In the genomic region with DNA sequence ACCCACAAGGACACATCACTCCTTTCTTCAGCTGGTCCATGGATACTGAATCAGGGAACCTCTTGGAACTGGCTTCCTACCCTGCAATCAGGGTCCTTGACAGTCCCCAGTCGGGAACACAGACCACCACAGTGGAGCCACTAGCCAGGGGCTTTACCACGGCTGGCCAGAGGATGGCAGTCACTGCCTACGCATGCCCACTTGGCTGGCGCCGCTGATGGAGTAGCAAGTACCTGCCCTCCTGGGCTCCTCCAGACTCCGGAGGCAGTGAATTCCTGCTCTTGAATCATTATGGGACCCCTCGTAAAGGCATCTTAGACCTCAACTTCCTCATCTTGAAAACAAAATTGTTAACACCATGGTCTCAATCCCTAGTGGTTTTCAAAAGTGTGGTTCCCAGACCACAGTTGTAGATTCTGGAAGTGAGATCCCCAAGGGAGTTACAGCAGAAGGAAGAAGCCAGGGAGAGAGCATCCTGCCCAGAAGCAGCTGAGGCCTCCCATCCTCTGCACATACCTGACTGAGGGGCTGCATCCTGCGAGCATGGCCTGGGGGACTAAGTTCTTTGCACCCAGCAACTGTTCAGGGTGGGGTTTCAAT, we compare ENCODE assay signal across 8 cellular contexts. TPM values are rescaled to one million over a fixed set of nuclear protein-coding genes. Genes with fewer than 3 reads are reported as not detected.
DNase-seq lines count a peak whose midpoint lies in the region; ATAC-seq, FAIRE-seq and TF ChIP-seq lines count a peak whose summit lies in the region.
"Had no signal": no experiment of that assay in that cellular context is flagged by ENCODE, and none has a peak within 500 bp of the region (broad histone marks: within the 10 kb centered on the region; RNA-seq: fewer than 3 reads in every experiment).

No MANE protein-coding gene starts in this region.

- H3K4me2 ChIP-seq in SK-N-SH = no peak overlapping the region
- H3K4me2 ChIP-seq in astrocyte (ENCODE audit: low read length) = peak overlapping the region; percentile 40

- no peaks in the 10 kb centered on the region for H3K36me3 Mint-ChIP-seq in astrocyte (ENCODE audit: low read depth, unreplicated experiment)

- CTCF ChIA-PET in SK-N-SH (lab: Yijun Ruan, JAX) = interaction anchor here (0.6 to 31.8 kb wide), 48 partner anchors 8 to 443 kb away, joined by 3 to 772 read pairs (median 4); a partner anchor contains a TSS

- no peak for FAIRE-seq in astrocyte (lab: Jason Lieb, UNC)

- WGBS in SK-N-SH (ENCODE audit: low lambda C conversion rate) = 8% methylated on average over 6 of the region's 8 CpGs

- peaks cover 11 to 20% of the 10 kb centered on the region in 2 experiments; a peak in 3 of 4 replicates for H3K4me1 ChIP-seq in SK-N-SH (ENCODE audit: control insufficient read depth in 1 of 2, insufficient read depth in 2 of 2, low read depth in 1 of 2, low read length in 1 of 2)
- peaks cover 25% of the 10 kb centered on the region for H3K4me1 ChIP-seq in astrocyte (ENCODE audit: insufficient read depth, low read length)
- peaks cover 5 to 8% of the 10 kb centered on the region in 2 donors for H3K4me1 ChIP-seq in gastrocnemius medialis

- in situ Hi-C loops in gastrocnemius medialis (cut with MboI; ENCODE audit: low sequenced_read_pairs in 4 of 4) = loop anchor here (5.0 to 10.0 kb wide), 3 partner anchors 116 to 126 kb away; a partner anchor contains a TSS

- H3K79me2 ChIP-seq in SK-N-SH (ENCODE audit: insufficient read depth) (no peaks in the 10 kb centered on the region), astrocyte (ENCODE audit: insufficient read depth, low read length) (no peaks in the 10 kb centered on the region)

- H3K4me3 Mint-ChIP-seq in astrocyte (ENCODE audit: unreplicated experiment) = no peak overlapping the region

- H3K9me3 Mint-ChIP-seq in astrocyte (ENCODE audit: unreplicated experiment) = no peaks in the 10 kb centered on the region

- H3K4me3 ChIP-seq in SK-N-SH (ENCODE audit: low read depth in 2 of 2, low read length in 1 of 2) (no peak overlapping the region), astrocyte (ENCODE audit: insufficient read depth, low read depth, low read length) (no peak overlapping the region), gastrocnemius medialis (no peak overlapping the region)

- H4K20me1 ChIP-seq in SK-N-SH (ENCODE audit: insufficient read depth) (no peaks in the 10 kb centered on the region), astrocyte (ENCODE audit: insufficient read depth, low read length) (no peaks in the 10 kb centered on the region)

- peak; percentile 94 for TF ChIP-seq CTCF in GM12873 (IDR thresholded peaks at IDR 0.05; ENCODE audit: insufficient read depth, low read depth, low read length, missing control alignments)
- peak; percentile 96 for TF ChIP-seq CTCF in SK-N-SH (IDR thresholded peaks at IDR 0.05)
- TF ChIP-seq CTCF in astrocyte (IDR thresholded peaks at IDR 0.05; ENCODE audit: insufficient read depth, low read depth, low read length) = peak; percentile 94
- TF ChIP-seq CTCF in gastrocnemius medialis (IDR thresholded peaks at IDR 0.05 in 4 of 5, conservative IDR thresholded peaks at IDR 0.05 in 1 of 5) = peak; percentile 56 to 79 (median 69)

- peaks cover 15% of the 10 kb centered on the region for H3K27me3 Mint-ChIP-seq in astrocyte (ENCODE audit: low read depth, unreplicated experiment)

- no peak for TF ChIP-seq EP300 in SK-N-SH (IDR thresholded peaks at IDR 0.05; ENCODE audit: borderline replicate concordance in 1 of 2, low read depth in 1 of 2, low read length in 1 of 2)

- no peaks in the 10 kb centered on the region for H3K9me2 ChIP-seq in SK-N-SH

- DNase-seq in NCI-H1048 (lab: John Stamatoyannopoulos, UW) (peak; percentile 9), SK-N-SH (peak; percentile 89), astrocyte (ENCODE audit: low read depth) (peak; percentile 30), hepatic stellate cell (ENCODE audit: low spot score) (peak; percentile 74), gastrocnemius medialis (peak; percentile 14 to 43)

- H3K27ac ChIP-seq in SK-N-SH (ENCODE audit: low read depth in 2 of 2, low read length in 1 of 2) = no peak overlapping the region
- H3K27ac ChIP-seq in astrocyte (ENCODE audit: low read depth, low read length) = no peak overlapping the region
- no peak overlapping the region for H3K27ac ChIP-seq in gastrocnemius medialis

- no peaks in the 10 kb centered on the region for H3K27me3 ChIP-seq in SK-N-SH (ENCODE audit: insufficient read depth)
- no peaks in the 10 kb centered on the region for H3K27me3 ChIP-seq in astrocyte (ENCODE audit: insufficient read depth, low read length)
- H3K27me3 ChIP-seq in gastrocnemius medialis = no peaks in the 10 kb centered on the region

- ATAC-seq in gastrocnemius medialis (peak in 1 of 2 donors; percentile 72), HG03039 (IDR thresholded peaks at IDR 0.05; ENCODE audit: unreplicated experiment) (no peak)

- intact Hi-C loops in gastrocnemius medialis (cut with DNase I; ENCODE audit: low total_unique reads) = loop anchor here (1.0 to 5.0 kb wide), 2 partner anchors 115 to 174 kb away; no protein-coding TSS in a partner anchor

- peak overlapping the region; percentile 57 for H2AFZ ChIP-seq in SK-N-SH (ENCODE audit: low read depth)
- H2AFZ ChIP-seq in astrocyte (ENCODE audit: low read depth, low read length) = peak overlapping the region; percentile 51

- peaks cover 25% of the 10 kb centered on the region for H3K4me1 Mint-ChIP-seq in astrocyte (ENCODE audit: low read depth, unreplicated experiment)

- POLR2A ChIA-PET in SK-N-SH (lab: Yijun Ruan, JAX) = interaction anchor here (0.6 to 1.3 kb wide), 2 partner anchors 9 kb away, joined by 3 to 6 read pairs; a partner anchor contains a TSS

- no peak overlapping the region for H3K27ac Mint-ChIP-seq in astrocyte (ENCODE audit: unreplicated experiment)

- H3K36me3 ChIP-seq in SK-N-SH (replicated peaks in 1 of 2; ENCODE audit: control insufficient read depth in 1 of 2, insufficient read depth in 2 of 2, low read length in 1 of 2) = no peaks in the 10 kb centered on the region
- no peaks in the 10 kb centered on the region for H3K36me3 ChIP-seq in astrocyte (ENCODE audit: insufficient read depth, low read length)
- H3K36me3 ChIP-seq in gastrocnemius medialis = no peaks in the 10 kb centered on the region

- H3K9ac ChIP-seq in SK-N-SH (no peak overlapping the region), astrocyte (ENCODE audit: low read length) (peak overlapping the region; percentile 30)

- TF ChIP-seq POLR2A in gastrocnemius medialis (IDR thresholded peaks at IDR 0.05) = no peak

- TF ChIP-seq RAD21 in SK-N-SH (IDR thresholded peaks at IDR 0.05; ENCODE audit: low read length) = peak; percentile 99

- H3K9me3 ChIP-seq in SK-N-SH = no peaks in the 10 kb centered on the region
- no peaks in the 10 kb centered on the region for H3K9me3 ChIP-seq in astrocyte (ENCODE audit: insufficient read depth, low read depth, low read length)
- no peaks in the 10 kb centered on the region for H3K9me3 ChIP-seq in gastrocnemius medialis

- H3F3A ChIP-seq in SK-N-SH (replicated peaks; ENCODE audit: insufficient read depth) = peaks cover 14% of the 10 kb centered on the region

TF ChIP-seq in SK-N-SH, 30 proteins besides CTCF, POLR2A, EP300 and RAD21:
- TF ChIP-seq, protein P1, sequence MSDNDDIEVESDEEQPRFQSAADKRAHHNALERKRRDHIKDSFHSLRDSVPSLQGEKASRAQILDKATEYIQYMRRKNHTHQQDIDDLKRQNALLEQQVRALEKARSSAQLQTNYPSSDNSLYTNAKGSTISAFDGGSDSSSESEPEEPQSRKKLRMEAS (IDR thresholded peaks at IDR 0.05; ENCODE audit: low read depth) = no peak
- peak; percentile 23; the same call in 1 of the 2 replicates for TF ChIP-seq NRF1 (IDR thresholded peaks at IDR 0.05; ENCODE audit: low read depth, low read length)
- peak; percentile 33 for TF ChIP-seq CHD2 (IDR thresholded peaks at IDR 0.05; ENCODE audit: low read length, partially characterized antibody)
- peak; percentile 97 for TF ChIP-seq SMC3 (IDR thresholded peaks at IDR 0.05; ENCODE audit: low read depth, low read length)

RNA-seq across cellular contexts. Expression of a gene that starts 9.1 kb away (rescaled TPM):
- 78.8 and 124 TPM in 2 replicates for polyA plus RNA-seq in SK-N-SH (2012; rRNA removed)
- polyA plus RNA-seq in SK-N-SH (2012; cell fraction: cytosol; rRNA removed) = 103 TPM in 2 replicates
- polyA plus RNA-seq in SK-N-SH (2012; cell fraction: nucleus; rRNA removed) = 80.1 and 91.4 TPM in 2 replicates
- total RNA-seq in astrocyte (43.6 and 46.3 TPM in 2 replicates), gastrocnemius medialis (10 to 100 TPM; 36.9 to 48.6 (median 42.7) TPM)

RNA-seq across cellular contexts. Expression of a gene that starts 31.6 kb away (rescaled TPM):
- polyA plus RNA-seq in SK-N-SH (2012; rRNA removed) = 1.0 and 1.6 TPM in 2 replicates
- polyA plus RNA-seq in SK-N-SH (2012; cell fraction: cytosol; rRNA removed) = 1.4 and 2.1 TPM in 2 replicates
- polyA plus RNA-seq in SK-N-SH (2012; cell fraction: nucleus; rRNA removed) = 0.38 and 0.54 TPM in 2 replicates
- 0.30 TPM in 1 of 2 replicates, not detected in the other for total RNA-seq in astrocyte
- not detected for total RNA-seq in gastrocnemius medialis
- total RNA-seq: glomerular endothelial cell had no signal

RNA-seq across cellular contexts. Expression of a gene that starts 44.2 kb away (rescaled TPM):
- 0.02 and 0.03 TPM in 2 replicates for polyA plus RNA-seq in SK-N-SH (2012; rRNA removed)
- polyA plus RNA-seq in SK-N-SH (2012; cell fraction: cytosol; rRNA removed) = 0.03 and 0.07 TPM in 2 replicates
- 0.14 and 0.15 TPM in 2 replicates for polyA plus RNA-seq in SK-N-SH (2012; cell fraction: nucleus; rRNA removed)
- total RNA-seq in astrocyte (0.14 TPM in 1 of 2 replicates, not detected in the other), gastrocnemius medialis (100 to 1,000 TPM in 1 of 4 donors, 10 to 100 TPM in 3; 13.7 to 120 (median 37.8) TPM)

Comparison
In these comparisons a context has a peak if more than half of its experiments do, and no peak if none do; other contexts are left out.
1. DNase-seq: peak in every context shown above with its lines; median percentile 89 in SK-N-SH; 74 in hepatic stellate cell; 30 in astrocyte; 28 in gastrocnemius medialis; 9 in NCI-H1048.
2. RNA of a gene that starts 44.2 kb away (total RNA-seq): 13.7 to 120 TPM in gastrocnemius medialis; 0.14 TPM in astrocyte; every median in the first group is over 10 times any median in the second.
3. Peak in every context shown above with its lines, with median percentiles within 50 percentile points of each other: CTCF ChIP-seq.